9 cellular contexts compared by ENCODE assay signal in the genomic region with DNA sequence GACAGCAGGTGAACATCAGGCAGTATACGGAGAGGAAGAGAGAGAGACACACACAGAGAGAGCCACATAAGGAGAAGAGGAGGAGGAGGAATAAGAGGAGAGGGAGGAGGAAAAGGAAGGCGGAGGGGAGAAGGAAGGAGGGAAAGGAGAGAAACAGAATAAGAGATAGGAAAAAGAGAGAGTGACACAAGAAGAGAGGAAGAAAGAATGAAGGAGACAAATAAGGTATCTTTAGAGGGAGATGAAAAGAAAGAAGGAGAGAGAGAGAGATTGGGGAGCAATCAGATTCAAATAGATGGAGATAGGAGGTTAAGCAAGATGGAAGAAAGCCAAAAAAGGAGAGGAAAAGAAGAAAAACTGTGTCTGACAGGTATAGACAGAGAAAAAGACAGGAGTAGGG. TPM values are rescaled to one million over a fixed set of nuclear protein-coding genes. Genes with fewer than 3 reads are reported as not detected.
"Had no signal": no experiment of that assay in that cellular context is flagged by ENCODE, and none has a peak within 500 bp of the region (broad histone marks: within the 10 kb centered on the region; RNA-seq: fewer than 3 reads in every experiment).

No MANE protein-coding gene starts in this region.

- ATAC-seq: HepG2 had no signal

- FAIRE-seq: HepG2, HTR-8/SVneo had no signal

- H3K9ac ChIP-seq: KMS-11 had no signal

- H3K27ac ChIP-seq: HL-60, KMS-11 had no signal

- DNase-seq: IMR-90, KBM-7, KG1 had no signal

- H3K4me2 ChIP-seq: KMS-11 had no signal

RNA-seq across cellular contexts. Expression of a gene that starts 44.0 kb away (rescaled TPM):
- total RNA-seq: HepG2, HT1080, IMR-90 had no signal
- polyA plus RNA-seq: IgD-negative memory B cell, IMR-90 had no signal
